Comparison of ENCODE assay signal across 1 cellular context in genomic region chr2:108935231-108935863, GRCh38.
TF ChIP-seq lines count a peak whose summit lies in the region.

No MANE protein-coding gene starts in this region.

TF ChIP-seq in H1, 55 proteins besides CTCF, POLR2A, EP300 and RAD21 (continued from another document):
- TF ChIP-seq RXRA (IDR thresholded peaks at IDR 0.05; ENCODE audit: insufficient read depth, low read depth, low read length) (no peak), CHD1 (IDR thresholded peaks at IDR 0.05; ENCODE audit: low read depth, low read length) (no peak), RBBP5 (IDR thresholded peaks at IDR 0.05; ENCODE audit: borderline replicate concordance, low read depth, low read length) (no peak), CHD7 (IDR thresholded peaks at IDR 0.05; ENCODE audit: insufficient replicate concordance, low read length) (no peak), KDM4A (IDR thresholded peaks at IDR 0.05; ENCODE audit: low read depth, low read length, severe bottlenecking) (no peak)
